15 cellular contexts compared by ENCODE assay signal in the genomic region with DNA sequence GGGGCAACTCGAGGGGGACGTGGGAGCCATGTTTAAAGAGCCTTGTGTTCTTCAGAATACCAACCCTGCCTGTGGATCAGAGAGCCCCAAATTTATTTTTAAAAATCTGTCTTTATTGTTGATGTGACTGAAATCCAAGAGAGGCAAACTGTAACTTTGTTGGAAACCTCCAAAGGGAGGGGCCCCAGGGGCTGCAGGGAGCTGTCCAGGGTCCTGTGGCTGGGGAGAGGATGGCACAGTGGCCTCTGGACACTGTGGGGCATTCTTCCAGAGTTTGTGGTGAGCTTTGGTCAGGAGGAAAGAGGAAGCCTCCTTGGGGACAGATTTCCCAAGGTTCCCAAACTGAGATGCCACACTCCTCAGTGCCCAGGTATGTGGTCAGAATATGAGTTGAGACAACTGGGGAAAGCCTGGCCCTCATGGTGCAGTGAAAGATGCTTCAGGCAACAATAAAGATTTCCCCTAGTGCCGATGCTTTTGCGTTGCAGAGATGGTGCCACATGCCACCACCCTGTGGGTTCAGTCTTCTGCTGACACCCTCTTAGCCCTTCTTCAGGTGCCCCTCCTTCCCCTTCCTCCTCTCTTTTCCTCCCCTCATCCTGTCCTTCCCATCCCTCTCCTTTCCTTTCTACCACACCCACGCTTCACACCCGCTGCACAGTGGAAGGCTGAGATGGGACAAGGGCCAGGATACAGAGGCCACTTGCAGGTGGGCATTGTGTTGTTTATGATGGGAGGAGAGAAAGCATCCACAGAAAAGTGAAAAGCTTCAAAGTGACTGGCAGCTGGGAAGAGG.
DNase-seq lines count a peak whose midpoint lies in the region; ATAC-seq, FAIRE-seq and TF ChIP-seq lines count a peak whose summit lies in the region.
"Had no signal": no experiment of that assay in that cellular context is flagged by ENCODE, and none has a peak within 500 bp of the region (broad histone marks: within the 10 kb centered on the region; RNA-seq: fewer than 3 reads in every experiment).

No MANE protein-coding gene starts in this region.

- H3K4me2 ChIP-seq in SK-N-SH (no peak overlapping the region), GM12878 (ENCODE audit: control insufficient read depth, insufficient read depth) (no peak overlapping the region), OCI-LY7 (ENCODE audit: low read length) (no peak overlapping the region)

- H3K9me2 ChIP-seq in SK-N-SH: no peaks in the 10 kb centered on the region
- no peaks in the 10 kb centered on the region for H3K9me2 ChIP-seq in OCI-LY7 (ENCODE audit: insufficient read depth, low read length)

- no peaks in the 10 kb centered on the region for H3K79me2 ChIP-seq in SK-N-SH (ENCODE audit: insufficient read depth)
- H3K79me2 ChIP-seq in GM12878 (ENCODE audit: control insufficient read depth, insufficient read depth, low read length): no peaks in the 10 kb centered on the region
- H3K79me2 ChIP-seq in OCI-LY7 (ENCODE audit: insufficient read depth, low read depth, low read length): no peaks in the 10 kb centered on the region

- H3K4me1 Mint-ChIP-seq in osteocyte (ENCODE audit: unreplicated experiment): no peaks in the 10 kb centered on the region

- intact Hi-C loops in GM12878 (cut with micrococcal nuclease; ENCODE audit: unreplicated experiment) (no loop called here), gastrocnemius medialis (cut with DNase I; ENCODE audit: low total_unique reads) (no loop called here), OCI-LY7 (cut with micrococcal nuclease; ENCODE audit: unreplicated experiment) (no loop called here)

- TF ChIP-seq CTCF in SK-N-SH (IDR thresholded peaks at IDR 0.05): no peak
- TF ChIP-seq CTCF in GM12878 (IDR thresholded peaks at IDR 0.05 in 2 of 3, conservative IDR thresholded peaks at IDR 0.05 in 1 of 3; ENCODE audit: control insufficient read depth in 2 of 3, extremely low read depth in 1 of 3, insufficient read depth in 1 of 3, low read depth in 3 of 3, low read length in 3 of 3): no peak
- TF ChIP-seq CTCF in osteocyte (IDR thresholded peaks at IDR 0.05): no peak
- no peak for TF ChIP-seq CTCF in gastrocnemius medialis (IDR thresholded peaks at IDR 0.05 in 4 of 5, conservative IDR thresholded peaks at IDR 0.05 in 1 of 5)
- no peak for TF ChIP-seq CTCF in OCI-LY7 (conservative IDR thresholded peaks at IDR 0.05; ENCODE audit: low read length)

- H3F3A ChIP-seq in SK-N-SH (replicated peaks; ENCODE audit: insufficient read depth): no peaks in the 10 kb centered on the region

- H2AFZ ChIP-seq in SK-N-SH (ENCODE audit: low read depth): no peak overlapping the region
- no peak overlapping the region for H2AFZ ChIP-seq in GM12878 (ENCODE audit: control insufficient read depth, low read depth, low read length)
- no peak overlapping the region for H2AFZ ChIP-seq in OCI-LY7 (ENCODE audit: low read length)

- no peak overlapping the region for H3K9ac ChIP-seq in SK-N-SH
- H3K9ac ChIP-seq in GM12878 (ENCODE audit: control insufficient read depth, insufficient read depth, low read length): no peak overlapping the region

- H3K27me3 ChIP-seq in SK-N-SH (ENCODE audit: insufficient read depth) (no peaks in the 10 kb centered on the region), MG63 (no peaks in the 10 kb centered on the region; the same call in 1 of the 2 replicates), GM12878 (replicated peaks in 1 of 2; ENCODE audit: control insufficient read depth in 2 of 2, insufficient read depth in 2 of 2, low read length in 1 of 2) (no peaks in the 10 kb centered on the region), gastrocnemius medialis (no peaks in the 10 kb centered on the region)
- H3K27me3 ChIP-seq: dorsolateral prefrontal cortex, upper lobe of left lung had no signal

- ATAC-seq in SK-N-SH treated with all-trans-retinoic acid at 6 μM for 48 hours (no peak), GM12878 (peak; percentile 44; the same call in 2 of the 3 replicates), gastrocnemius medialis (no peak), GM21515 (IDR thresholded peaks at IDR 0.05; ENCODE audit: unreplicated experiment) (no peak)

- H3K4me1 ChIP-seq in SK-N-SH (ENCODE audit: control insufficient read depth in 1 of 2, insufficient read depth in 2 of 2, low read depth in 1 of 2, low read length in 1 of 2) (no peaks in the 10 kb centered on the region), GM12878 (ENCODE audit: control insufficient read depth, insufficient read depth, low read length) (no peaks in the 10 kb centered on the region), gastrocnemius medialis (no peaks in the 10 kb centered on the region), OCI-LY7 (ENCODE audit: insufficient read depth, low read length, poor library complexity, severe bottlenecking) (no peaks in the 10 kb centered on the region)
- H3K4me1 ChIP-seq: upper lobe of left lung had no signal

- H3K27ac ChIP-seq in SK-N-SH (ENCODE audit: low read depth in 2 of 2, low read length in 1 of 2): no peak overlapping the region
- H3K27ac ChIP-seq in GM12878 (ENCODE audit: control insufficient read depth, insufficient read depth): no peak overlapping the region
- no peak overlapping the region for H3K27ac ChIP-seq in gastrocnemius medialis
- no peak overlapping the region for H3K27ac ChIP-seq in OCI-LY7 (ENCODE audit: low read depth, low read length, poor library complexity, severe bottlenecking)
- H3K27ac ChIP-seq: dorsolateral prefrontal cortex, upper lobe of left lung, VCaP had no signal

- no peaks in the 10 kb centered on the region for H4K20me1 ChIP-seq in SK-N-SH (ENCODE audit: insufficient read depth)
- no peaks in the 10 kb centered on the region for H4K20me1 ChIP-seq in GM12878 (ENCODE audit: control insufficient read depth, insufficient read depth)
- H4K20me1 ChIP-seq in OCI-LY7 (ENCODE audit: insufficient read depth, low read length): no peaks in the 10 kb centered on the region

- POLR2A ChIA-PET in SK-N-SH (lab: Yijun Ruan, JAX) (no interaction called here), GM12878 (lab: Charles Lee) (no interaction called here), OCI-LY7 (lab: Charles Lee) (no interaction called here)

- SMC1A ChIA-PET in GM12878 (lab: Charles Lee; ENCODE audit: uncharacterized antibody, unreplicated experiment): interaction anchor here (0.7 kb wide), 2 partner anchors 340 to 418 kb away, joined by 3 read pairs; no protein-coding TSS in a partner anchor

- H3K9me3 ChIP-seq in SK-N-SH (no peaks in the 10 kb centered on the region), MG63 (no peaks in the 10 kb centered on the region), GM12878 (replicated peaks; ENCODE audit: control insufficient read depth, insufficient read depth, low read length) (no peaks in the 10 kb centered on the region), gastrocnemius medialis (no peaks in the 10 kb centered on the region), OCI-LY7 (ENCODE audit: low read length) (no peaks in the 10 kb centered on the region)
- H3K9me3 ChIP-seq: upper lobe of left lung had no signal

- in situ Hi-C loops in GM12878 (cut with MboI): no loop called here
- in situ Hi-C loops in gastrocnemius medialis (cut with MboI; ENCODE audit: low sequenced_read_pairs in 4 of 4): loop anchor here in 1 of 4 donors (25.0 kb wide), 1 partner anchor 213 kb away; a partner anchor contains a TSS

- RAD21 ChIA-PET in GM12878 (lab: Charles Lee; ENCODE audit: unreplicated experiment): no interaction called here

- BruUV-seq in GM12878 (replicated peaks; lab: Mats Ljungman, UMichigan) (no TSS peak), OCI-LY7 (replicated peaks; lab: Mats Ljungman, UMichigan) (no TSS peak)

- no peak overlapping the region for H3K27ac Mint-ChIP-seq in osteocyte (ENCODE audit: unreplicated experiment)

- no peak for FAIRE-seq in GM12878 (lab: Jason Lieb, UNC)
- FAIRE-seq: small intestine had no signal

- DNase-seq in SK-N-SH (no peak), MG63 (peak; percentile 43), GM12878 (ENCODE audit: low read depth, low spot score) (no peak), osteocyte (ENCODE audit: extremely low spot score, unreplicated experiment) (peak; percentile 82), gastrocnemius medialis (no peak), OCI-LY7 (ENCODE audit: low spot score) (no peak)
- DNase-seq: aorta, dorsolateral prefrontal cortex, NCI-H446 treated with DMSO at 0.1 percent for 48 hours, Right ventricle myocardium superior, small intestine, upper lobe of left lung had no signal

- H3K9me3 Mint-ChIP-seq in osteocyte (ENCODE audit: unreplicated experiment): no peaks in the 10 kb centered on the region

- no peak for TF ChIP-seq EP300 in SK-N-SH (IDR thresholded peaks at IDR 0.05; ENCODE audit: borderline replicate concordance in 1 of 2, low read depth in 1 of 2, low read length in 1 of 2)
- no peak for TF ChIP-seq EP300 in GM12878 (IDR thresholded peaks at IDR 0.05; ENCODE audit: borderline replicate concordance in 1 of 2, control insufficient read depth in 1 of 2, low read depth in 2 of 2, low read length in 2 of 2)

- no peak overlapping the region for H3K4me3 ChIP-seq in SK-N-SH (ENCODE audit: low read depth in 2 of 2, low read length in 1 of 2)
- no peak overlapping the region for H3K4me3 ChIP-seq in MG63
- no peak overlapping the region for H3K4me3 ChIP-seq in GM12878
- no peak overlapping the region for H3K4me3 ChIP-seq in gastrocnemius medialis
- H3K4me3 ChIP-seq in OCI-LY7 (ENCODE audit: low read depth, low read length, poor library complexity, severe bottlenecking): no peak overlapping the region
- H3K4me3 ChIP-seq: dorsolateral prefrontal cortex, upper lobe of left lung had no signal

- peaks cover 9% of the 10 kb centered on the region for H3K27me3 Mint-ChIP-seq in osteocyte (ENCODE audit: unreplicated experiment)

- TF ChIP-seq POLR2A in GM12878 (IDR thresholded peaks at IDR 0.05; ENCODE audit: low read depth, low read length) (no peak), gastrocnemius medialis (IDR thresholded peaks at IDR 0.05) (no peak)

- CTCF ChIA-PET in SK-N-SH (lab: Yijun Ruan, JAX): interaction anchor here (0.6 to 1.7 kb wide), 3 partner anchors 25 to 544 kb away, joined by 3 to 5 read pairs (median 3); no protein-coding TSS in a partner anchor
- CTCF ChIA-PET in GM12878 (lab: Yijun Ruan, JAX): interaction anchor here (1.6 kb wide), 1 partner anchor 21 kb away, joined by 6 read pairs; no protein-coding TSS in a partner anchor
- CTCF ChIA-PET in OCI-LY7 (lab: Charles Lee; ENCODE audit: unreplicated experiment): no interaction called here

- H3K36me3 ChIP-seq in SK-N-SH (replicated peaks in 1 of 2; ENCODE audit: control insufficient read depth in 1 of 2, insufficient read depth in 2 of 2, low read length in 1 of 2): no peaks in the 10 kb centered on the region
- H3K36me3 ChIP-seq in MG63: no peaks in the 10 kb centered on the region
- no peaks in the 10 kb centered on the region for H3K36me3 ChIP-seq in GM12878 (ENCODE audit: control insufficient read depth in 2 of 2, insufficient read depth in 2 of 2, low read length in 1 of 2)
- no peaks in the 10 kb centered on the region for H3K36me3 ChIP-seq in gastrocnemius medialis
- no peaks in the 10 kb centered on the region for H3K36me3 ChIP-seq in OCI-LY7 (ENCODE audit: insufficient read depth, low read length)
- H3K36me3 ChIP-seq: upper lobe of left lung had no signal

- 34% methylated on average over 6 of the region's 6 CpGs for WGBS in SK-N-SH (ENCODE audit: low lambda C conversion rate)
- WGBS in GM12878 (ENCODE audit: insufficient coverage, insufficient replicate concordance, low lambda C conversion rate, missing lambda C conversion rate): 56% methylated on average over 6 of the region's 6 CpGs

- H3K4me3 Mint-ChIP-seq in osteocyte (ENCODE audit: unreplicated experiment): no peak overlapping the region

- no peaks in the 10 kb centered on the region for H3K36me3 Mint-ChIP-seq in osteocyte (ENCODE audit: unreplicated experiment)

- TF ChIP-seq RAD21 in SK-N-SH (IDR thresholded peaks at IDR 0.05; ENCODE audit: low read length): no peak
- TF ChIP-seq RAD21 in GM12878 (IDR thresholded peaks at IDR 0.05; ENCODE audit: insufficient read depth, low read depth, low read length): no peak

Comparison
In these comparisons a context has a peak if more than half of its experiments do, and no peak if none do; other contexts are left out.
1. DNase-seq: peak in MG63 (single experiment) and osteocyte (single experiment); none in SK-N-SH (single experiment), GM12878 (single experiment), gastrocnemius medialis (0 of 2) and OCI-LY7 (single experiment).